ENCODE assay signal across 30 cellular contexts in genomic region chr17:11302395-11302932, GRCh38.
"Had no signal": no experiment of that assay in that cellular context is flagged by ENCODE, and none has a peak within 500 bp of the region (broad histone marks: within the 10 kb centered on the region; RNA-seq: fewer than 3 reads in every experiment).

No MANE protein-coding gene starts in this region.

- H3K27me3 Mint-ChIP-seq: stimulated activated memory B cell treated with anti-CD40 and anti-IgM and Interleukin-4, amounts not matched to agents 10 μg/mL and 1 μg/mL and 100 μg/mL, for 72 hours; stimulated activated naive CD8-positive, alpha-beta T cell treated with anti-CD3 and anti-CD28 coated beads, Interleukin-15, amount 100 ng/mL, for 72 hours had no signal

- ATAC-seq: naive thymus-derived CD4-positive, alpha-beta T cell; natural killer cell; pancreas; right lobe of liver; stimulated activated memory B cell treated with anti-CD40 and anti-IgM and Interleukin-4, amounts not matched to agents 10 μg/mL and 1 μg/mL and 100 μg/mL, for 72 hours; stimulated activated naive CD8-positive, alpha-beta T cell treated with anti-CD3 and anti-CD28 coated beads, Interleukin-15, amount 100 ng/mL, for 72 hours; stimulated activated naive CD8-positive, alpha-beta T cell treated with anti-CD3 and anti-CD28 coated beads, Interleukin-15, Interleukin-2, amounts not matched to agents 100 U/mL and 50 U/mL, for 24 hours; upper lobe of right lung had no signal

- H3K4me1 Mint-ChIP-seq: naive thymus-derived CD4-positive, alpha-beta T cell; natural killer cell; nephron; neural progenitor cell; stimulated activated memory B cell treated with anti-CD40 and anti-IgM and Interleukin-4, amounts not matched to agents 10 μg/mL and 1 μg/mL and 100 μg/mL, for 72 hours; stimulated activated naive CD8-positive, alpha-beta T cell treated with anti-CD3 and anti-CD28 coated beads, Interleukin-15, amount 100 ng/mL, for 72 hours had no signal

- H3K9me3 Mint-ChIP-seq: natural killer cell, nephron, type B pancreatic cell had no signal

- H3K9me3 ChIP-seq: pancreas, prostate gland, right atrium auricular region, right lobe of liver, suprapubic skin, testis, tibial artery, transverse colon, upper lobe of right lung, uterus had no signal

- H3K4me3 ChIP-seq: neural progenitor cell, pancreas, prostate gland, right atrium auricular region, right lobe of liver, skin epidermis, smooth muscle cell, spleen, suprapubic skin, testis, tibial artery, transverse colon, upper lobe of right lung, uterus had no signal

- DNase-seq: naive thymus-derived CD4-positive, alpha-beta T cell; natural killer cell; occipital lobe; pancreas; retina; right lobe of liver; spleen; stimulated activated CD4-positive, alpha-beta T cell treated with anti-CD3 and anti-CD28 coated beads, Interleukin-12 subunit alpha, Interleukin-12 subunit beta, amount 100 ng/mL, for 4 hours; stimulated activated CD4-positive, alpha-beta T cell treated with anti-CD3 and anti-CD28 coated beads, Interleukin-1b, Interleukin-23, amount 100 ng/mL, for 48 hours; stimulated activated CD4-positive, alpha-beta T cell treated with anti-CD3 and anti-CD28 coated beads, Interleukin-4, amount 100 ng/mL, for 1 hour; stimulated activated CD4-positive, alpha-beta T cell treated with anti-CD3 and anti-CD28 coated beads, Interleukin-4, amount 100 ng/mL, for 4 hours; stimulated activated CD8-positive, alpha-beta memory T cell treated with anti-CD3 and anti-CD28 coated beads, Interleukin-4, amount 100 ng/mL, for 48 hours; stimulated activated naive CD4-positive, alpha-beta T cell; stimulated activated naive CD8-positive, alpha-beta T cell treated with anti-CD3 and anti-CD28 coated beads, Interleukin-15, amount 100 ng/mL, for 72 hours; stimulated activated naive CD8-positive, alpha-beta T cell treated with anti-CD3 and anti-CD28 coated beads, Interleukin-15, Interleukin-2, amounts not matched to agents 100 U/mL and 50 U/mL, for 24 hours; substantia nigra; testis; tibial artery; transverse colon; upper lobe of right lung; uterus had no signal

- H3K4me1 ChIP-seq: neural progenitor cell, pancreas, prostate gland, right atrium auricular region, right lobe of liver, spleen, suprapubic skin, tibial artery, transverse colon, upper lobe of right lung, uterus had no signal

- H3K36me3 ChIP-seq: neural progenitor cell, pancreas, prostate gland, right atrium auricular region, right lobe of liver, spleen, suprapubic skin, tibial artery, transverse colon, upper lobe of right lung, uterus had no signal

- H3K36me3 Mint-ChIP-seq: naive thymus-derived CD4-positive, alpha-beta T cell; natural killer cell; neural progenitor cell; stimulated activated memory B cell treated with anti-CD40 and anti-IgM and Interleukin-4, amounts not matched to agents 10 μg/mL and 1 μg/mL and 100 μg/mL, for 72 hours; type B pancreatic cell had no signal

- H3K27me3 ChIP-seq: neural progenitor cell, pancreas, right atrium auricular region, right lobe of liver, suprapubic skin, testis, tibial artery, transverse colon, upper lobe of right lung, uterus had no signal

- H3K27ac Mint-ChIP-seq: naive thymus-derived CD4-positive, alpha-beta T cell; natural killer cell; nephron; neural progenitor cell; stimulated activated memory B cell treated with anti-CD40 and anti-IgM and Interleukin-4, amounts not matched to agents 10 μg/mL and 1 μg/mL and 100 μg/mL, for 72 hours; stimulated activated naive CD8-positive, alpha-beta T cell treated with anti-CD3 and anti-CD28 coated beads, Interleukin-15, amount 100 ng/mL, for 72 hours; type B pancreatic cell had no signal

- H3K4me3 Mint-ChIP-seq: naive thymus-derived CD4-positive, alpha-beta T cell; natural killer cell; nephron; neural progenitor cell; stimulated activated memory B cell treated with anti-CD40 and anti-IgM and Interleukin-4, amounts not matched to agents 10 μg/mL and 1 μg/mL and 100 μg/mL, for 72 hours; stimulated activated naive CD8-positive, alpha-beta T cell treated with anti-CD3 and anti-CD28 coated beads, Interleukin-15, amount 100 ng/mL, for 72 hours; type B pancreatic cell had no signal

- H3K27ac ChIP-seq: neural progenitor cell, pancreas, right atrium auricular region, right lobe of liver, skin epidermis, spleen, tibial artery, transverse colon, upper lobe of right lung, uterus had no signal
